Comparison of ENCODE assay signal across 22 cellular contexts in the genomic region with DNA sequence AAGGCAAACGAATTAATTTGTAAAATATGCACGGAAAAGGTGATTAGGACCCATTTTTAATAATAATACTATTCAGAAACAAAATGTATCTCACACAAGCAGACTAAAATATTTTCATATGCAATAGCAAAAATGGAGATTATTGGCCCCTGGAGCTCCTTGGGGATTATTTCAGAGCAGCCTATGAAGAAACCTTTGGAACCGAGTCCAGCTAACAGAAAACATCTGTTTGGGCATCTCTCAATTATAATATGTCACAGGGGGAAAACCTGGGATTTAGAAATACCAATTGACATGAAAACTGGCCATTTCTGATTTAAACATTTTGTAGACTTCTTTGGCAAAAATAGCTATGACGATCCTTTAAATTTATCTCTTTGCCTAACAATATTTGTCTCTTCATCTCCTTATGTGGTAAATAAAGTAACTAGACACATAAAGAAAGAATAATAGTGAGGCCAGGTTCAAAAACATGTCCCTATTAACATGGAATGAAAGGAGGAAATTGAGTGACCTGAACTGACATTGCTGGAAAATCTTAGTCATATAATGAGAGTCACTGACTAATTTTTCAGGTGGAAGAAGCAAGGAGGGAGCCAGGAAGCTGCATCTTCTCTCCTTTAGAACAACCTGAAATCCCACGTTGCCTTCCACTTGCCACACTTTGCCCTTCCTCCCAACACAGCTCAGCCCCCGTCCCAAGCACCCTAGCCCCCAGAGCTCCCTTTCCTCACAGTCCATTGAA.
"Had no signal": no experiment of that assay in that cellular context is flagged by ENCODE, and none has a peak within 500 bp of the region (broad histone marks: within the 10 kb centered on the region; RNA-seq: fewer than 3 reads in every experiment).

No MANE protein-coding gene starts in this region.

- H3K9me3 ChIP-seq: colonic mucosa had no signal

- ATAC-seq: activated CD4-positive, alpha-beta T cell treated with anti-CD3 and anti-CD28 coated beads for 36 hours; left colon; lower lobe of right lung had no signal

- H3K27ac Mint-ChIP-seq: activated B cell treated with CpG ODN at 0.5 μM for 24 hours; activated CD4-positive, alpha-beta memory T cell treated with anti-CD3 and anti-CD28 coated beads for 36 hours; activated CD4-positive, alpha-beta T cell treated with anti-CD3 and anti-CD28 coated beads for 36 hours; activated naive CD8-positive, alpha-beta T cell treated with anti-CD3 and anti-CD28 coated beads for 36 hours had no signal

- H3K4me1 ChIP-seq: breast epithelium, colonic mucosa, lower lobe of right lung, spleen, upper lobe of left lung had no signal

- H3K4me3 ChIP-seq: breast epithelium, colonic mucosa, esophagus muscularis mucosa, lower lobe of right lung, spleen, upper lobe of left lung had no signal

- H3K36me3 Mint-ChIP-seq: activated CD4-positive, alpha-beta memory T cell treated with anti-CD3 and anti-CD28 coated beads for 36 hours; activated naive CD8-positive, alpha-beta T cell treated with anti-CD3 and anti-CD28 coated beads for 36 hours had no signal

- DNase-seq: activated B cell treated with CpG ODN at 0.5 μM for 24 hours; activated CD4-positive, alpha-beta memory T cell treated with anti-CD3 and anti-CD28 coated beads for 36 hours; activated CD4-positive, alpha-beta T cell treated with anti-CD3 and anti-CD28 coated beads for 36 hours; activated naive CD4-positive, alpha-beta T cell treated with Interleukin-2 at 50 U/mL for 16 hours; activated naive CD8-positive, alpha-beta T cell treated with anti-CD3 and anti-CD28 coated beads for 36 hours; activated T-cell treated with anti-CD3 and anti-CD28 coated beads, Interleukin-2, amount 50 U/mL, for 48 hours; amniotic stem cell; colonic mucosa; foreskin melanocyte; head of caudate nucleus; islet precursor cell; left colon; lower lobe of right lung; naive B cell; nucleus accumbens; spleen; stimulated activated CD4-positive, alpha-beta T cell treated with anti-CD3 and anti-CD28 coated beads, Interleukin-4, amount 100 ng/mL, for 24 hours; stimulated activated naive CD4-positive, alpha-beta T cell treated with Interleukin-2 at 50 U/mL for 16 hours; T-helper 9 cell; upper lobe of left lung had no signal

- H3K4me3 Mint-ChIP-seq: activated B cell treated with CpG ODN at 0.5 μM for 24 hours; activated CD4-positive, alpha-beta memory T cell treated with anti-CD3 and anti-CD28 coated beads for 36 hours; activated CD4-positive, alpha-beta T cell treated with anti-CD3 and anti-CD28 coated beads for 36 hours; activated naive CD8-positive, alpha-beta T cell treated with anti-CD3 and anti-CD28 coated beads for 36 hours; naive B cell had no signal

- H3K36me3 ChIP-seq: breast epithelium, colonic mucosa, esophagus muscularis mucosa, lower lobe of right lung, spleen, upper lobe of left lung had no signal

- H3K4me1 Mint-ChIP-seq: activated B cell treated with CpG ODN at 0.5 μM for 24 hours; activated CD4-positive, alpha-beta T cell treated with anti-CD3 and anti-CD28 coated beads for 36 hours; activated naive CD8-positive, alpha-beta T cell treated with anti-CD3 and anti-CD28 coated beads for 36 hours; naive B cell had no signal

- H3K27me3 ChIP-seq: breast epithelium, colonic mucosa, esophagus muscularis mucosa, spleen, upper lobe of left lung had no signal

- H3K9me3 Mint-ChIP-seq: activated CD4-positive, alpha-beta memory T cell treated with anti-CD3 and anti-CD28 coated beads for 36 hours had no signal

- H3K27ac ChIP-seq: breast epithelium, colonic mucosa, esophagus muscularis mucosa, lower lobe of right lung, spleen, upper lobe of left lung had no signal
